In the genomic region with DNA sequence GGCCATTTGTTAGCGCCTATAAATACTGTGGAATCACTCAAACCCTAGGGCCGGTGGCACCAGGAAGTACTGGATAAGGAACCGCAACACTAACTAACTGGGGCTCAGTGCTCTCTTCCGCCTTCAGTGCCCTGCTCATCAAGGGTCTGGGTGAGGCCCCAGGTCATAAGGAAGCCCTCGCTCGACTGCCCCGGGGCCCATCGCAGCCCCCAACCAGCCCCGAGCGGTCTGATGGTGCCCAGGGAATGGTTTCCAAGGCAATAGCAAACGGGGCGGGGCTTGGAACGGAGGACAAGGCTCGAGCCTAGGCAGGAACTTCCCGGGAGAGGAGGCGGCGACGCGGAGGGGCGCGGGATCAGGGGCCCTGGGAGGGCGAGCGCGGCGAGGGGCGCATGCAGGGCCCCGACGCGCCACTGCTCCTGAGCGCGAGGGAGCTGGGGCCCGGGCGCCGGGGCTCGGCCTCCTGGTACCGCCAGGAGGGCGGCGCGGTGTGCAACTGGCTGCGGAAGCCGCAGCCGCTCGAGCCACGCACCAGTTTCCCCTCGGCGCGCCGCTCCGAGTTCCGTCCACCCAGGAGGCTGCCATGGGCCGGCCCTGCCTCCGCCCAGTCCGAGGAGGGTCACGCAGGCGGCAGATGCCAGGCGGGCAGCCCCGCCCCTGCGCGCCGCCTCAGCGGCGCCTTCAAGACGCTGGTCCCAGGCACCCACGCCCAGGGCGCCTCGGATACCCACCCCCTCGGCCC, we compare ENCODE assay signal across 1 cellular context.
A peak's percentile ranks its signal among the peaks of the same experiment; 100 is the strongest.
TF ChIP-seq lines count a peak whose summit lies in the region.

A gene with protein sequence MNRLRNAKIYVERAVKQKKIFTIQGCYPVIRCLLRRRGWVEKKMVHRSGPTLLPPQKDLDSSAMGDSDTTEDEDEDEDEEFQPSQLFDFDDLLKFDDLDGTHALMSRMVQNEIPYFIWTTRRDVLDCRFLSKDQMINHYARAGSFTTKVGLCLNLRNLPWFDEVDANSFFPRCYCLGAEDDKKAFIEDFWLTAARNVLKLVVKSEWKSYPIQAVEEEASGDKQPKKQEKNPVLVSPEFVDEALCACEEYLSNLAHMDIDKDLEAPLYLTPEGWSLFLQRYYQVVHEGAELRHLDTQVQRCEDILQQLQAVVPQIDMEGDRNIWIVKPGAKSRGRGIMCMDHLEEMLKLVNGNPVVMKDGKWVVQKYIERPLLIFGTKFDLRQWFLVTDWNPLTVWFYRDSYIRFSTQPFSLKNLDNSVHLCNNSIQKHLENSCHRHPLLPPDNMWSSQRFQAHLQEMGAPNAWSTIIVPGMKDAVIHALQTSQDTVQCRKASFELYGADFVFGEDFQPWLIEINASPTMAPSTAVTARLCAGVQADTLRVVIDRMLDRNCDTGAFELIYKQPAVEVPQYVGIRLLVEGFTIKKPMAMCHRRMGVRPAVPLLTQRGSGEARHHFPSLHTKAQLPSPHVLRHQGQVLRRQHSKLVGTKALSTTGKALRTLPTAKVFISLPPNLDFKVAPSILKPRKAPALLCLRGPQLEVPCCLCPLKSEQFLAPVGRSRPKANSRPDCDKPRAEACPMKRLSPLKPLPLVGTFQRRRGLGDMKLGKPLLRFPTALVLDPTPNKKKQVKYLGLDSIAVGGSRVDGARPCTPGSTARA (plus strand): TSS at position 648 of the 742 bp plus-strand sequence. CDS start 400 bp downstream, outside the sequence.

TF ChIP-seq in H1, 55 proteins besides CTCF, POLR2A, EP300 and RAD21:
- TF ChIP-seq, protein P1, sequence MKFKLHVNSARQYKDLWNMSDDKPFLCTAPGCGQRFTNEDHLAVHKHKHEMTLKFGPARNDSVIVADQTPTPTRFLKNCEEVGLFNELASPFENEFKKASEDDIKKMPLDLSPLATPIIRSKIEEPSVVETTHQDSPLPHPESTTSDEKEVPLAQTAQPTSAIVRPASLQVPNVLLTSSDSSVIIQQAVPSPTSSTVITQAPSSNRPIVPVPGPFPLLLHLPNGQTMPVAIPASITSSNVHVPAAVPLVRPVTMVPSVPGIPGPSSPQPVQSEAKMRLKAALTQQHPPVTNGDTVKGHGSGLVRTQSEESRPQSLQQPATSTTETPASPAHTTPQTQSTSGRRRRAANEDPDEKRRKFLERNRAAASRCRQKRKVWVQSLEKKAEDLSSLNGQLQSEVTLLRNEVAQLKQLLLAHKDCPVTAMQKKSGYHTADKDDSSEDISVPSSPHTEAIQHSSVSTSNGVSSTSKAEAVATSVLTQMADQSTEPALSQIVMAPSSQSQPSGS (IDR thresholded peaks at IDR 0.05; ENCODE audit: low read length), result no peak
- TF ChIP-seq RBBP5 (IDR thresholded peaks at IDR 0.05; ENCODE audit: borderline replicate concordance, low read depth, low read length), result 0 out of 2 replicates have a peak, but pooled peaks have one; percentile 42
- 0 out of 4 replicates have a peak, but pooled peaks of 1 of the 2 experiments have one; percentile 62 for TF ChIP-seq HDAC2 (IDR thresholded peaks at IDR 0.05; ENCODE audit: borderline replicate concordance in 1 of 2, low read depth in 2 of 2, low read length in 2 of 2)
- TF ChIP-seq, protein P2, sequence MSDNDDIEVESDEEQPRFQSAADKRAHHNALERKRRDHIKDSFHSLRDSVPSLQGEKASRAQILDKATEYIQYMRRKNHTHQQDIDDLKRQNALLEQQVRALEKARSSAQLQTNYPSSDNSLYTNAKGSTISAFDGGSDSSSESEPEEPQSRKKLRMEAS (IDR thresholded peaks at IDR 0.05), result no peak
- TF ChIP-seq CREB1 (IDR thresholded peaks at IDR 0.05), result 0 out of 2 replicates have a peak, but pooled peaks have one; percentile 26
- no peak for TF ChIP-seq SIRT6 (IDR thresholded peaks at IDR 0.05; ENCODE audit: low read length)
- TF ChIP-seq FOSL1 (IDR thresholded peaks at IDR 0.05; ENCODE audit: insufficient read depth, low read depth, low read length), result no peak
- no peak for TF ChIP-seq CHD2 (IDR thresholded peaks at IDR 0.05; ENCODE audit: low read length)
- TF ChIP-seq, protein P3, sequence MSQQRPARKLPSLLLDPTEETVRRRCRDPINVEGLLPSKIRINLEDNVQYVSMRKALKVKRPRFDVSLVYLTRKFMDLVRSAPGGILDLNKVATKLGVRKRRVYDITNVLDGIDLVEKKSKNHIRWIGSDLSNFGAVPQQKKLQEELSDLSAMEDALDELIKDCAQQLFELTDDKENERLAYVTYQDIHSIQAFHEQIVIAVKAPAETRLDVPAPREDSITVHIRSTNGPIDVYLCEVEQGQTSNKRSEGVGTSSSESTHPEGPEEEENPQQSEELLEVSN (IDR thresholded peaks at IDR 0.05), result peak; percentile 45
- no peak for TF ChIP-seq CTBP2 (IDR thresholded peaks at IDR 0.05; ENCODE audit: borderline replicate concordance, insufficient read depth, insufficient read length, low read length)
- 0 out of 2 replicates have a peak, but pooled peaks have one; percentile 12 for TF ChIP-seq GABPA (IDR thresholded peaks at IDR 0.05; ENCODE audit: borderline replicate concordance, insufficient read depth, low read length)
- 0 out of 2 replicates have a peak, but pooled peaks have one; percentile 48 for TF ChIP-seq PHF8 (conservative IDR thresholded peaks at IDR 0.05; ENCODE audit: low read depth, low read length)
- TF ChIP-seq MAFK (IDR thresholded peaks at IDR 0.05; ENCODE audit: low read depth, low read length), result no peak
- TF ChIP-seq KDM4A (IDR thresholded peaks at IDR 0.05; ENCODE audit: low read depth, low read length, severe bottlenecking), result peak; percentile 71
- no peak for TF ChIP-seq ZNF274 (IDR thresholded peaks at IDR 0.05; ENCODE audit: borderline replicate concordance, extremely low read depth, low read length)
- TF ChIP-seq NRF1 (IDR thresholded peaks at IDR 0.05; ENCODE audit: low read depth, low read length), result no peak
- TF ChIP-seq TAF7 (optimal IDR thresholded peaks at IDR 0.05; ENCODE audit: borderline replicate concordance, low read depth, low read length), result peak; percentile 50
- peak; percentile 9; the same call in 1 of the 2 replicates for TF ChIP-seq TBP (IDR thresholded peaks at IDR 0.05; ENCODE audit: low read depth, low read length)
- 0 out of 2 replicates have a peak, but pooled peaks have one; percentile 26 for TF ChIP-seq TAF1 (IDR thresholded peaks at IDR 0.05; ENCODE audit: low read depth, low read length)
- no peak for TF ChIP-seq SAP30 (IDR thresholded peaks at IDR 0.05; ENCODE audit: insufficient read depth, insufficient replicate concordance, low read length)
- TF ChIP-seq, protein P4, sequence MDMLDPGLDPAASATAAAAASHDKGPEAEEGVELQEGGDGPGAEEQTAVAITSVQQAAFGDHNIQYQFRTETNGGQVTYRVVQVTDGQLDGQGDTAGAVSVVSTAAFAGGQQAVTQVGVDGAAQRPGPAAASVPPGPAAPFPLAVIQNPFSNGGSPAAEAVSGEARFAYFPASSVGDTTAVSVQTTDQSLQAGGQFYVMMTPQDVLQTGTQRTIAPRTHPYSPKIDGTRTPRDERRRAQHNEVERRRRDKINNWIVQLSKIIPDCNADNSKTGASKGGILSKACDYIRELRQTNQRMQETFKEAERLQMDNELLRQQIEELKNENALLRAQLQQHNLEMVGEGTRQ (IDR thresholded peaks at IDR 0.05; ENCODE audit: low read length), result no peak
- TF ChIP-seq POLR2AphosphoS5 (IDR thresholded peaks at IDR 0.05; ENCODE audit: low read depth, low read length), result peak; percentile 33; the same call in 1 of the 2 replicates
- TF ChIP-seq EZH2 (IDR thresholded peaks at IDR 0.05; ENCODE audit: low read depth, low read length, severe bottlenecking), result no peak
